1 cellular context compared by ENCODE assay signal in the genomic region with DNA sequence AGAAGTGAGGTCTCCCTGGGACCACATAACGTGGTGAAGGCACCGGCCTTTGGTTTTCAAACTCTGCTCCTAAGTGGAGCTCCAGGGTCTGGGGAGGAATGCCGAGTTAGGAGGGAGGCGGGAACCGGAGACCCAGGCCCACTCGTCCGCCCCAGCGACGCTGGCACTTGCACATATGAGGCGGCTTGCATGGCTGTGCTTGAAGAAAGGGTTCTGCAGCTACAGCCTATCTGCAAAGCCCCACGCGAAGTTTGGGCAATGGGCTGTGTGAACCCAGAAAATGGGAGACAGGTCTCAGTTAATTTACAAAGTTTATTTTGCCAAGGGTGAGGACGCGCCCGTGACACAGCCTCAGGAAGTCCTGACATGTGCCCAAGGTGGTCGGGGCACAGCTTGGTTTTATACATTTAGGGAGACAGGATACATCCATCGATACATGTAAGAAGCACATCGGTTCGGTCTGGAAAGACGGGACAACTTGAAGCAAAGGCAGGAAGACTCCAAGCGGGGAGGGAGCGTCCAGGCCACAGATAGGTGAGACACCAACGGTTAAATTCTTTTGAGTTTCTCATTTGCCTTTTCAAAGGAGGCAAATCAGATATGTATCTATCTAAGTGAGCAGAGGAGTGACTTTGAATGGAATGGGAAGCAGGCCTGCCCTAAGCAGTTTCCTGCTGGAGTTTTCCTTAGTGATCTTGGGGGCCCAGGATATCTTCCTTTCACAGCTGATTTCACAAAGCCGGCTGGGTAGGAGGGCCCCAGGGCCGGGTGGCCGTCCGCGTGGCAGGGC.
TF ChIP-seq lines count a peak whose summit lies in the region.

No MANE protein-coding gene starts in this region.

TF ChIP-seq in HepG2, 621 proteins besides CTCF, POLR2A, EP300 and RAD21 (continued from another document and continues in another):
- TF ChIP-seq, protein P1, sequence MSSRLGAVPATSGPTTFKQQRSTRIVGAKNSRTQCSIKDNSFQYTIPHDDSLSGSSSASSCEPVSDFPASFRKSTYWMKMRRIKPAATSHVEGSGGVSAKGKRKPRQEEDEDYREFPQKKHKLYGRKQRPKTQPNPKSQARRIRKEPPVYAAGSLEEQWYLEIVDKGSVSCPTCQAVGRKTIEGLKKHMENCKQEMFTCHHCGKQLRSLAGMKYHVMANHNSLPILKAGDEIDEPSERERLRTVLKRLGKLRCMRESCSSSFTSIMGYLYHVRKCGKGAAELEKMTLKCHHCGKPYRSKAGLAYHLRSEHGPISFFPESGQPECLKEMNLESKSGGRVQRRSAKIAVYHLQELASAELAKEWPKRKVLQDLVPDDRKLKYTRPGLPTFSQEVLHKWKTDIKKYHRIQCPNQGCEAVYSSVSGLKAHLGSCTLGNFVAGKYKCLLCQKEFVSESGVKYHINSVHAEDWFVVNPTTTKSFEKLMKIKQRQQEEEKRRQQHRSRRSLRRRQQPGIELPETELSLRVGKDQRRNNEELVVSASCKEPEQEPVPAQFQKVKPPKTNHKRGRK (CRISPR knock-in tag; IDR thresholded peaks at IDR 0.05), result peak; percentile 77; the same call in 1 of the 2 replicates
- no peak; the same call in 1 of the 2 replicates for TF ChIP-seq ZBTB42 (CRISPR knock-in tag; IDR thresholded peaks at IDR 0.05)
- no peak for TF ChIP-seq SMAD1 (CRISPR knock-in tag; IDR thresholded peaks at IDR 0.05; ENCODE audit: borderline replicate concordance, low read depth)
- no peak for TF ChIP-seq GLI4 (CRISPR knock-in tag; IDR thresholded peaks at IDR 0.05; ENCODE audit: borderline replicate concordance)
- no peak for TF ChIP-seq ZNF7 (CRISPR knock-in tag; IDR thresholded peaks at IDR 0.05)
- TF ChIP-seq TCF12 (IDR thresholded peaks at IDR 0.05), result no peak
- peak; percentile 17; the same call in 1 of the 2 replicates for TF ChIP-seq TCF12 (CRISPR knock-in tag; IDR thresholded peaks at IDR 0.05)
- TF ChIP-seq, protein P2, sequence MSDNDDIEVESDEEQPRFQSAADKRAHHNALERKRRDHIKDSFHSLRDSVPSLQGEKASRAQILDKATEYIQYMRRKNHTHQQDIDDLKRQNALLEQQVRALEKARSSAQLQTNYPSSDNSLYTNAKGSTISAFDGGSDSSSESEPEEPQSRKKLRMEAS (IDR thresholded peaks at IDR 0.05), result no peak
- TF ChIP-seq, protein P3, sequence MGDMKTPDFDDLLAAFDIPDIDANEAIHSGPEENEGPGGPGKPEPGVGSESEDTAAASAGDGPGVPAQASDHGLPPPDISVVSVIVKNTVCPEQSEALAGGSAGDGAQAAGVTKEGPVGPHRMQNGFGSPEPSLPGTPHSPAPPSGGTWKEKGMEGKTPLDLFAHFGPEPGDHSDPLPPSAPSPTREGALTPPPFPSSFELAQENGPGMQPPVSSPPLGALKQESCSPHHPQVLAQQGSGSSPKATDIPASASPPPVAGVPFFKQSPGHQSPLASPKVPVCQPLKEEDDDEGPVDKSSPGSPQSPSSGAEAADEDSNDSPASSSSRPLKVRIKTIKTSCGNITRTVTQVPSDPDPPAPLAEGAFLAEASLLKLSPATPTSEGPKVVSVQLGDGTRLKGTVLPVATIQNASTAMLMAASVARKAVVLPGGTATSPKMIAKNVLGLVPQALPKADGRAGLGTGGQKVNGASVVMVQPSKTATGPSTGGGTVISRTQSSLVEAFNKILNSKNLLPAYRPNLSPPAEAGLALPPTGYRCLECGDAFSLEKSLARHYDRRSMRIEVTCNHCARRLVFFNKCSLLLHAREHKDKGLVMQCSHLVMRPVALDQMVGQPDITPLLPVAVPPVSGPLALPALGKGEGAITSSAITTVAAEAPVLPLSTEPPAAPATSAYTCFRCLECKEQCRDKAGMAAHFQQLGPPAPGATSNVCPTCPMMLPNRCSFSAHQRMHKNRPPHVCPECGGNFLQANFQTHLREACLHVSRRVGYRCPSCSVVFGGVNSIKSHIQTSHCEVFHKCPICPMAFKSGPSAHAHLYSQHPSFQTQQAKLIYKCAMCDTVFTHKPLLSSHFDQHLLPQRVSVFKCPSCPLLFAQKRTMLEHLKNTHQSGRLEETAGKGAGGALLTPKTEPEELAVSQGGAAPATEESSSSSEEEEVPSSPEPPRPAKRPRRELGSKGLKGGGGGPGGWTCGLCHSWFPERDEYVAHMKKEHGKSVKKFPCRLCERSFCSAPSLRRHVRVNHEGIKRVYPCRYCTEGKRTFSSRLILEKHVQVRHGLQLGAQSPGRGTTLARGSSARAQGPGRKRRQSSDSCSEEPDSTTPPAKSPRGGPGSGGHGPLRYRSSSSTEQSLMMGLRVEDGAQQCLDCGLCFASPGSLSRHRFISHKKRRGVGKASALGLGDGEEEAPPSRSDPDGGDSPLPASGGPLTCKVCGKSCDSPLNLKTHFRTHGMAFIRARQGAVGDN (CRISPR knock-in tag; IDR thresholded peaks at IDR 0.05), result no peak
- TF ChIP-seq, protein P4, sequence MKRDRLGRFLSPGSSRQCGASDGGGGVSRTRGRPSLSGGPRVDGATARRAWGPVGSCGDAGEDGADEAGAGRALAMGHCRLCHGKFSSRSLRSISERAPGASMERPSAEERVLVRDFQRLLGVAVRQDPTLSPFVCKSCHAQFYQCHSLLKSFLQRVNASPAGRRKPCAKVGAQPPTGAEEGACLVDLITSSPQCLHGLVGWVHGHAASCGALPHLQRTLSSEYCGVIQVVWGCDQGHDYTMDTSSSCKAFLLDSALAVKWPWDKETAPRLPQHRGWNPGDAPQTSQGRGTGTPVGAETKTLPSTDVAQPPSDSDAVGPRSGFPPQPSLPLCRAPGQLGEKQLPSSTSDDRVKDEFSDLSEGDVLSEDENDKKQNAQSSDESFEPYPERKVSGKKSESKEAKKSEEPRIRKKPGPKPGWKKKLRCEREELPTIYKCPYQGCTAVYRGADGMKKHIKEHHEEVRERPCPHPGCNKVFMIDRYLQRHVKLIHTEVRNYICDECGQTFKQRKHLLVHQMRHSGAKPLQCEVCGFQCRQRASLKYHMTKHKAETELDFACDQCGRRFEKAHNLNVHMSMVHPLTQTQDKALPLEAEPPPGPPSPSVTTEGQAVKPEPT (CRISPR knock-in tag; IDR thresholded peaks at IDR 0.05; ENCODE audit: low read depth), result no peak
- TF ChIP-seq GATA4 (IDR thresholded peaks at IDR 0.05; ENCODE audit: borderline replicate concordance, low read depth), result no peak
- TF ChIP-seq NFKBIZ (CRISPR knock-in tag; IDR thresholded peaks at IDR 0.05), result no peak
- no peak for TF ChIP-seq ZNF674 (CRISPR knock-in tag; IDR thresholded peaks at IDR 0.05; ENCODE audit: low read depth)
- no peak for TF ChIP-seq FOXK2 (IDR thresholded peaks at IDR 0.05)
- TF ChIP-seq ZNF749 (CRISPR knock-in tag; IDR thresholded peaks at IDR 0.05; ENCODE audit: borderline replicate concordance), result no peak
- no peak for TF ChIP-seq ZNF672 (CRISPR knock-in tag; IDR thresholded peaks at IDR 0.05)
- no peak for TF ChIP-seq FOXA1 (IDR thresholded peaks at IDR 0.05)
- no peak for TF ChIP-seq FOXA1 (CRISPR knock-in tag; IDR thresholded peaks at IDR 0.05)
- TF ChIP-seq, protein P5, sequence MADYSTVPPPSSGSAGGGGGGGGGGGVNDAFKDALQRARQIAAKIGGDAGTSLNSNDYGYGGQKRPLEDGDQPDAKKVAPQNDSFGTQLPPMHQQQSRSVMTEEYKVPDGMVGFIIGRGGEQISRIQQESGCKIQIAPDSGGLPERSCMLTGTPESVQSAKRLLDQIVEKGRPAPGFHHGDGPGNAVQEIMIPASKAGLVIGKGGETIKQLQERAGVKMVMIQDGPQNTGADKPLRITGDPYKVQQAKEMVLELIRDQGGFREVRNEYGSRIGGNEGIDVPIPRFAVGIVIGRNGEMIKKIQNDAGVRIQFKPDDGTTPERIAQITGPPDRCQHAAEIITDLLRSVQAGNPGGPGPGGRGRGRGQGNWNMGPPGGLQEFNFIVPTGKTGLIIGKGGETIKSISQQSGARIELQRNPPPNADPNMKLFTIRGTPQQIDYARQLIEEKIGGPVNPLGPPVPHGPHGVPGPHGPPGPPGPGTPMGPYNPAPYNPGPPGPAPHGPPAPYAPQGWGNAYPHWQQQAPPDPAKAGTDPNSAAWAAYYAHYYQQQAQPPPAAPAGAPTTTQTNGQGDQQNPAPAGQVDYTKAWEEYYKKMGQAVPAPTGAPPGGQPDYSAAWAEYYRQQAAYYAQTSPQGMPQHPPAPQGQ (CRISPR knock-in tag; IDR thresholded peaks at IDR 0.05; ENCODE audit: borderline replicate concordance), result no peak
- TF ChIP-seq ELF4 (CRISPR knock-in tag; IDR thresholded peaks at IDR 0.05; ENCODE audit: borderline replicate concordance), result no peak
- no peak for TF ChIP-seq AHR (CRISPR knock-in tag; IDR thresholded peaks at IDR 0.05)
- TF ChIP-seq ZNF558 (CRISPR knock-in tag; IDR thresholded peaks at IDR 0.05; ENCODE audit: borderline replicate concordance), result no peak
- no peak for TF ChIP-seq ZNF354B (CRISPR knock-in tag; IDR thresholded peaks at IDR 0.05)
- no peak for TF ChIP-seq KDM5A (IDR thresholded peaks at IDR 0.05; ENCODE audit: borderline replicate concordance, low read length)
- TF ChIP-seq ZBTB7A (CRISPR knock-in tag; IDR thresholded peaks at IDR 0.05), result no peak
- no peak for TF ChIP-seq ZNF766 (CRISPR knock-in tag; IDR thresholded peaks at IDR 0.05; ENCODE audit: borderline replicate concordance)
- no peak for TF ChIP-seq SPEN (CRISPR knock-in tag; IDR thresholded peaks at IDR 0.05; ENCODE audit: low read depth)
- TF ChIP-seq, protein P6, sequence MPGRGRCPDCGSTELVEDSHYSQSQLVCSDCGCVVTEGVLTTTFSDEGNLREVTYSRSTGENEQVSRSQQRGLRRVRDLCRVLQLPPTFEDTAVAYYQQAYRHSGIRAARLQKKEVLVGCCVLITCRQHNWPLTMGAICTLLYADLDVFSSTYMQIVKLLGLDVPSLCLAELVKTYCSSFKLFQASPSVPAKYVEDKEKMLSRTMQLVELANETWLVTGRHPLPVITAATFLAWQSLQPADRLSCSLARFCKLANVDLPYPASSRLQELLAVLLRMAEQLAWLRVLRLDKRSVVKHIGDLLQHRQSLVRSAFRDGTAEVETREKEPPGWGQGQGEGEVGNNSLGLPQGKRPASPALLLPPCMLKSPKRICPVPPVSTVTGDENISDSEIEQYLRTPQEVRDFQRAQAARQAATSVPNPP (CRISPR knock-in tag; IDR thresholded peaks at IDR 0.05), result no peak
- no peak for TF ChIP-seq CBX1 (IDR thresholded peaks at IDR 0.05; ENCODE audit: low read depth)
- TF ChIP-seq, protein P7, sequence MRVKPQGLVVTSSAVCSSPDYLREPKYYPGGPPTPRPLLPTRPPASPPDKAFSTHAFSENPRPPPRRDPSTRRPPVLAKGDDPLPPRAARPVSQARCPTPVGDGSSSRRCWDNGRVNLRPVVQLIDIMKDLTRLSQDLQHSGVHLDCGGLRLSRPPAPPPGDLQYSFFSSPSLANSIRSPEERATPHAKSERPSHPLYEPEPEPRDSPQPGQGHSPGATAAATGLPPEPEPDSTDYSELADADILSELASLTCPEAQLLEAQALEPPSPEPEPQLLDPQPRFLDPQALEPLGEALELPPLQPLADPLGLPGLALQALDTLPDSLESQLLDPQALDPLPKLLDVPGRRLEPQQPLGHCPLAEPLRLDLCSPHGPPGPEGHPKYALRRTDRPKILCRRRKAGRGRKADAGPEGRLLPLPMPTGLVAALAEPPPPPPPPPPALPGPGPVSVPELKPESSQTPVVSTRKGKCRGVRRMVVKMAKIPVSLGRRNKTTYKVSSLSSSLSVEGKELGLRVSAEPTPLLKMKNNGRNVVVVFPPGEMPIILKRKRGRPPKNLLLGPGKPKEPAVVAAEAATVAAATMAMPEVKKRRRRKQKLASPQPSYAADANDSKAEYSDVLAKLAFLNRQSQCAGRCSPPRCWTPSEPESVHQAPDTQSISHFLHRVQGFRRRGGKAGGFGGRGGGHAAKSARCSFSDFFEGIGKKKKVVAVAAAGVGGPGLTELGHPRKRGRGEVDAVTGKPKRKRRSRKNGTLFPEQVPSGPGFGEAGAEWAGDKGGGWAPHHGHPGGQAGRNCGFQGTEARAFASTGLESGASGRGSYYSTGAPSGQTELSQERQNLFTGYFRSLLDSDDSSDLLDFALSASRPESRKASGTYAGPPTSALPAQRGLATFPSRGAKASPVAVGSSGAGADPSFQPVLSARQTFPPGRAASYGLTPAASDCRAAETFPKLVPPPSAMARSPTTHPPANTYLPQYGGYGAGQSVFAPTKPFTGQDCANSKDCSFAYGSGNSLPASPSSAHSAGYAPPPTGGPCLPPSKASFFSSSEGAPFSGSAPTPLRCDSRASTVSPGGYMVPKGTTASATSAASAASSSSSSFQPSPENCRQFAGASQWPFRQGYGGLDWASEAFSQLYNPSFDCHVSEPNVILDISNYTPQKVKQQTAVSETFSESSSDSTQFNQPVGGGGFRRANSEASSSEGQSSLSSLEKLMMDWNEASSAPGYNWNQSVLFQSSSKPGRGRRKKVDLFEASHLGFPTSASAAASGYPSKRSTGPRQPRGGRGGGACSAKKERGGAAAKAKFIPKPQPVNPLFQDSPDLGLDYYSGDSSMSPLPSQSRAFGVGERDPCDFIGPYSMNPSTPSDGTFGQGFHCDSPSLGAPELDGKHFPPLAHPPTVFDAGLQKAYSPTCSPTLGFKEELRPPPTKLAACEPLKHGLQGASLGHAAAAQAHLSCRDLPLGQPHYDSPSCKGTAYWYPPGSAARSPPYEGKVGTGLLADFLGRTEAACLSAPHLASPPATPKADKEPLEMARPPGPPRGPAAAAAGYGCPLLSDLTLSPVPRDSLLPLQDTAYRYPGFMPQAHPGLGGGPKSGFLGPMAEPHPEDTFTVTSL (CRISPR knock-in tag; IDR thresholded peaks at IDR 0.05; ENCODE audit: borderline replicate concordance), result no peak
- no peak; the same call in 1 of the 2 replicates for TF ChIP-seq ZNF589 (CRISPR knock-in tag; conservative IDR thresholded peaks at IDR 0.05)
- TF ChIP-seq, protein P8, sequence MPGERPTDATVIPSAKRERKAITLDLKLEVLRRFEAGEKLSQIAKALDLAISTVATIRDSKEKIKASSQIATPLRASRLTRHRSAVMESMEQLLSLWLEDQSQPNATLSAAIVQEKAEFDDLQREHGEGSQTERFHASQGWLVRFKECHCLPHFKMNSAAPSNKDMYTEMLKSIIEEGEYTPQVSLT (CRISPR knock-in tag; IDR thresholded peaks at IDR 0.05; ENCODE audit: borderline replicate concordance, low read depth), result no peak
- TF ChIP-seq MATR3 (CRISPR knock-in tag; IDR thresholded peaks at IDR 0.05), result no peak
- TF ChIP-seq, protein P9, sequence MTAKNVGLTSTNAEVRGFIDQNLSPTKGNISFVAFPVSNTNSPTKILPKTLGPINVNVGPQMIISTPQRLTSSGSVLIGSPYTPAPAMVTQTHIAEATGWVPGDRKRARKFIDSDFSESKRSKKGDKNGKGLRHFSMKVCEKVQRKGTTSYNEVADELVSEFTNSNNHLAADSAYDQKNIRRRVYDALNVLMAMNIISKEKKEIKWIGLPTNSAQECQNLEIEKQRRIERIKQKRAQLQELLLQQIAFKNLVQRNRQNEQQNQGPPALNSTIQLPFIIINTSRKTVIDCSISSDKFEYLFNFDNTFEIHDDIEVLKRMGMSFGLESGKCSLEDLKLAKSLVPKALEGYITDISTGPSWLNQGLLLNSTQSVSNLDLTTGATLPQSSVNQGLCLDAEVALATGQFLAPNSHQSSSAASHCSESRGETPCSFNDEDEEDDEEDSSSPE (CRISPR knock-in tag; IDR thresholded peaks at IDR 0.05), result no peak
- no peak for TF ChIP-seq TMF1 (CRISPR knock-in tag; IDR thresholded peaks at IDR 0.05; ENCODE audit: low read depth)
